In the genomic region with DNA sequence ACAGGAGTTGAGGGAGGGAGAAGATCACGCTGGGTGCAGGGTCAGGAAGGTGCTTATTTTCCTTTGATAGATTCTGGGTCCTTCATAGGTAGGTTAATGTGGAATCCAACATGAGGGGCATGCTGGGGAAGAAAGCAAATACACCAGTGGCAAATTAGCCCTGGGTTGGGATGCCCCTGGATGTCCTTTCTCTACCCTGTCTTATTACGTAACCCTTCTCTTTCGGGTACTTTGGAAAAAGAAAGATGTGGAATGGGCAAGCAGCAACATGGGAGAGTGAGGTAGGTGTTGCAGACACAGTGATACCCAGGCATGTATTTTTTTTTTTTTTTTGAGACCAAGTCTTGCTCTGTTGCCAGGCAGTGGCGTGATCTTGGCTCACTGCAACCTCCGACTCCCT, we compare ENCODE assay signal across 14 cellular contexts. TPM values are rescaled to one million over a fixed set of nuclear protein-coding genes. Genes with fewer than 3 reads are reported as not detected.
DNase-seq lines count a peak whose midpoint lies in the region; ATAC-seq and TF ChIP-seq lines count a peak whose summit lies in the region.
"Had no signal": no experiment of that assay in that cellular context is flagged by ENCODE, and none has a peak within 500 bp of the region (broad histone marks: within the 10 kb centered on the region; RNA-seq: fewer than 3 reads in every experiment).

No MANE protein-coding gene starts in this region.

- no peak overlapping the region for H3K4me3 ChIP-seq in body of pancreas
- H3K4me3 ChIP-seq: SJSA1 had no signal

- H3K36me3 ChIP-seq in body of pancreas (replicated peaks in 1 of 2; ENCODE audit: insufficient read depth in 1 of 2, low read depth in 2 of 2): no peaks in the 10 kb centered on the region

- H4K91ac ChIP-seq in H9 (ENCODE audit: insufficient read length, low read depth, low read length): no peak overlapping the region

- WGBS in H9 (ENCODE audit: extremely low coverage, insufficient read length, low lambda C conversion rate): no CpG with 5 or more reads among the region's 5 CpGs
- WGBS in body of pancreas, 2 donors: 84 to 93% methylated on average over 5 of the region's 5 CpGs

- H3K4me1 Mint-ChIP-seq in T-helper 1 cell treated with Interleukin-12 subunit alpha and Interleukin-12 subunit beta and Interleukin-4 antibody, amounts not matched to agents 30 μg/mL and 1 μg/mL, for 36 hours (ENCODE audit: low read depth): peaks cover 66% of the 10 kb centered on the region
- H3K4me1 Mint-ChIP-seq in H9 (peaks cover 6 to 9% of the 10 kb centered on the region in 2 experiments), nephron progenitor cell (peaks cover 26% of the 10 kb centered on the region)
- peaks cover 78% of the 10 kb centered on the region for H3K4me1 Mint-ChIP-seq in activated naive CD8-positive, alpha-beta T cell (ENCODE audit: low read depth)

- intact Hi-C loops in body of pancreas (cut with DNase I): no loop called here

- H3K9me3 ChIP-seq in H9 (ENCODE audit: control insufficient read depth, low read depth, low read length) (no peaks in the 10 kb centered on the region), body of pancreas (no peaks in the 10 kb centered on the region)
- H3K9me3 ChIP-seq: SJSA1 had no signal

- TF ChIP-seq CTCF in H9 (conservative IDR thresholded peaks at IDR 0.05): no peak
- no peak for TF ChIP-seq CTCF in nephron progenitor cell (IDR thresholded peaks at IDR 0.05)
- TF ChIP-seq CTCF in body of pancreas (IDR thresholded peaks at IDR 0.05): no peak

- H3K23ac ChIP-seq in H9 (ENCODE audit: insufficient read length, low read depth, low read length): no peak overlapping the region

- no peaks in the 10 kb centered on the region for H3K27me3 Mint-ChIP-seq in T-helper 1 cell treated with Interleukin-12 subunit alpha and Interleukin-12 subunit beta and Interleukin-4 antibody, amounts not matched to agents 30 μg/mL and 1 μg/mL, for 36 hours (ENCODE audit: low read depth)
- H3K27me3 Mint-ChIP-seq in H9 (ENCODE audit: low read depth) (no peaks in the 10 kb centered on the region), nephron progenitor cell (ENCODE audit: low read depth, poor library complexity) (no peaks in the 10 kb centered on the region)
- H3K27me3 Mint-ChIP-seq in activated naive CD8-positive, alpha-beta T cell: no peaks in the 10 kb centered on the region

- peak overlapping the region; percentile 74 for H3K4me3 Mint-ChIP-seq in T-helper 1 cell treated with Interleukin-12 subunit alpha and Interleukin-12 subunit beta and Interleukin-4 antibody, amounts not matched to agents 30 μg/mL and 1 μg/mL, for 36 hours
- H3K4me3 Mint-ChIP-seq in H9 (no peak overlapping the region), nephron progenitor cell (no peak overlapping the region)
- peak overlapping the region; percentile 81 for H3K4me3 Mint-ChIP-seq in activated naive CD8-positive, alpha-beta T cell

- no peak overlapping the region for H4K8ac ChIP-seq in H9 (replicated peaks; ENCODE audit: insufficient read length, low read depth, low read length)

- no peak overlapping the region for H3K4me2 ChIP-seq in H9 (ENCODE audit: insufficient read depth, insufficient read length, low read length)

- no peaks in the 10 kb centered on the region for H3K9me3 Mint-ChIP-seq in T-helper 1 cell treated with Interleukin-12 subunit alpha and Interleukin-12 subunit beta and Interleukin-4 antibody, amounts not matched to agents 30 μg/mL and 1 μg/mL, for 36 hours
- H3K9me3 Mint-ChIP-seq in H9 (no peaks in the 10 kb centered on the region), nephron progenitor cell (no peaks in the 10 kb centered on the region)
- H3K9me3 Mint-ChIP-seq in activated naive CD8-positive, alpha-beta T cell (ENCODE audit: low read depth): no peaks in the 10 kb centered on the region

- no peak for TF ChIP-seq POLR2A in body of pancreas (IDR thresholded peaks at IDR 0.05)

- DNase-seq in T-helper 1 cell (no peak), H9 (no peak), nephron progenitor cell (no peak), body of pancreas (no peak), CD1c-positive myeloid dendritic cell (ENCODE audit: extremely low spot score) (no peak)
- DNase-seq: brain microvascular endothelial cell; kidney; MV-4-11; stimulated activated CD8-positive, alpha-beta memory T cell treated with anti-CD3 and anti-CD28 coated beads, Interleukin-4, amount 100 ng/mL, for 48 hours had no signal

- H2BK120ac ChIP-seq in H9 (ENCODE audit: low read depth, low read length, poor library complexity, severe bottlenecking): no peak overlapping the region

- no peak overlapping the region for H3K56ac ChIP-seq in H9 (ENCODE audit: insufficient read length, low read depth, low read length)

- ATAC-seq in body of pancreas: no peak
- ATAC-seq in HG02970 (IDR thresholded peaks at IDR 0.05; ENCODE audit: low FRiP score, unreplicated experiment): no peak

- H2AFZ ChIP-seq in H9 (ENCODE audit: low read length): no peak overlapping the region

- H3K4ac ChIP-seq in H9 (ENCODE audit: low read depth, low read length): no peak overlapping the region

- no peaks in the 10 kb centered on the region for H3K27me3 ChIP-seq in H9 (ENCODE audit: insufficient read depth, low read length)
- H3K27me3 ChIP-seq in body of pancreas: no peaks in the 10 kb centered on the region
- H3K27me3 ChIP-seq: brain microvascular endothelial cell, SJSA1 had no signal

- no peak overlapping the region for H2BK5ac ChIP-seq in H9 (ENCODE audit: insufficient read length, low read length)

- H3K36me3 Mint-ChIP-seq in T-helper 1 cell treated with Interleukin-12 subunit alpha and Interleukin-12 subunit beta and Interleukin-4 antibody, amounts not matched to agents 30 μg/mL and 1 μg/mL, for 36 hours (ENCODE audit: low read depth): peaks cover 45% of the 10 kb centered on the region
- H3K36me3 Mint-ChIP-seq in H9 (ENCODE audit: insufficient read depth in 1 of 3, low read depth in 3 of 3) (peaks cover 16 to 25% (median 16%) of the 10 kb centered on the region in 3 experiments; a peak in 5 of 7 replicates), nephron progenitor cell (ENCODE audit: low read depth) (peaks cover 20% of the 10 kb centered on the region)
- peaks cover 9% of the 10 kb centered on the region for H3K36me3 Mint-ChIP-seq in activated naive CD8-positive, alpha-beta T cell

- H3T11ph ChIP-seq in H9 (ENCODE audit: low read length): no peak overlapping the region

- H3K4me1 ChIP-seq in H9 (ENCODE audit: insufficient read depth, low read length): no peaks in the 10 kb centered on the region
- peaks cover 21% of the 10 kb centered on the region for H3K4me1 ChIP-seq in body of pancreas
- H3K4me1 ChIP-seq: SJSA1 had no signal

- no peak overlapping the region for H2AK5ac ChIP-seq in H9 (ENCODE audit: insufficient read length, low read length)

- no peak overlapping the region for H2BK20ac ChIP-seq in H9 (ENCODE audit: low read depth, low read length, poor library complexity, severe bottlenecking)

- no peak overlapping the region for H4K5ac ChIP-seq in H9 (ENCODE audit: insufficient read length, low read depth, low read length)

- no peaks in the 10 kb centered on the region for H4K20me1 ChIP-seq in H9 (ENCODE audit: control insufficient read depth, insufficient read depth, insufficient read length)

- H3K27ac ChIP-seq in H9 (ENCODE audit: insufficient read length, low read depth, low read length) (no peak overlapping the region), body of pancreas (no peak overlapping the region)
- H3K27ac ChIP-seq: 22Rv1, brain microvascular endothelial cell, SJSA1 had no signal

- H3K79me1 ChIP-seq in H9 (ENCODE audit: insufficient read depth, low read depth, low read length, poor library complexity, severe bottlenecking): peaks cover 3% of the 10 kb centered on the region

- no peak overlapping the region for H2BK15ac ChIP-seq in H9 (ENCODE audit: low read depth, low read length)

- H3K18ac ChIP-seq in H9 (ENCODE audit: insufficient read length, low read depth, low read length): no peak overlapping the region

- no peaks in the 10 kb centered on the region for H3K23me2 ChIP-seq in H9 (ENCODE audit: insufficient read length, low read depth, low read length, poor library complexity, severe bottlenecking)

- H3K27ac Mint-ChIP-seq in T-helper 1 cell treated with Interleukin-12 subunit alpha and Interleukin-12 subunit beta and Interleukin-4 antibody, amounts not matched to agents 30 μg/mL and 1 μg/mL, for 36 hours: peak overlapping the region; percentile 90
- peak overlapping the region in 2 of 3 experiments; percentile 10 to 45; a peak in 3 of 7 replicates for H3K27ac Mint-ChIP-seq in H9
- H3K27ac Mint-ChIP-seq in activated naive CD8-positive, alpha-beta T cell: peak overlapping the region; percentile 95
- H3K27ac Mint-ChIP-seq in nephron progenitor cell: peak overlapping the region; percentile 46

- peaks cover 1% of the 10 kb centered on the region; the same call in 1 of the 2 replicates for H3K79me2 ChIP-seq in H9 (ENCODE audit: insufficient read depth, low read length)

- no peak overlapping the region for H3K14ac ChIP-seq in H9 (ENCODE audit: insufficient read depth, low read length)

- H2BK12ac ChIP-seq in H9 (ENCODE audit: insufficient read length, low read depth, low read length): no peak overlapping the region

- H3K9ac ChIP-seq in H9 (ENCODE audit: extremely low read depth, insufficient read length, low read length): no peak overlapping the region

RNA-seq across cellular contexts. Expression of a gene that starts 9.1 kb away (rescaled TPM):
- total RNA-seq in H9 (2021) (20.1 and 21.1 TPM in 2 replicates), body of pancreas (10 to 100 TPM; 10.9 to 23.4 TPM)

RNA-seq across cellular contexts. Expression of a gene that starts 28.3 kb away (rescaled TPM):
- 11.0 TPM in 2 replicates for total RNA-seq in H9 (2021)
- total RNA-seq in body of pancreas: 1 to 10 TPM; 8.2 to 9.6 TPM

RNA-seq across cellular contexts. Expression of a gene that starts 37.3 kb away (rescaled TPM):
- 21.1 and 24.5 TPM in 2 replicates for total RNA-seq in H9 (2021)
- total RNA-seq in body of pancreas: 10 to 100 TPM; 13.0 to 32.3 TPM

RNA-seq across cellular contexts. Expression of a gene that starts 37.4 kb away (rescaled TPM):
- 56.6 and 57.8 TPM in 2 replicates for total RNA-seq in H9 (2021)
- 10 to 100 TPM; 27.4 to 35.8 TPM for total RNA-seq in body of pancreas

RNA-seq across cellular contexts. Expression of a gene that starts 37.5 kb away (rescaled TPM):
- 59.3 and 59.5 TPM in 2 replicates for total RNA-seq in H9 (2021)
- 10 to 100 TPM; 55.0 to 56.0 TPM for total RNA-seq in body of pancreas

Comparison
In these comparisons a context has a peak if more than half of its experiments do, and no peak if none do; other contexts are left out.
1. H3K27ac Mint-ChIP-seq: peak in every context shown above with its lines; median percentile 95 in activated naive CD8-positive, alpha-beta T cell; 90 in T-helper 1 cell treated with Interleukin-12 subunit alpha and Interleukin-12 subunit beta and Interleukin-4 antibody, amounts not matched to agents 30 μg/mL and 1 μg/mL, for 36 hours; 46 in nephron progenitor cell; 28 in H9.
2. H3K4me3 Mint-ChIP-seq: peak in T-helper 1 cell treated with Interleukin-12 subunit alpha and Interleukin-12 subunit beta and Interleukin-4 antibody, amounts not matched to agents 30 μg/mL and 1 μg/mL, for 36 hours (single experiment) and activated naive CD8-positive, alpha-beta T cell (single experiment); none in H9 (0 of 2) and nephron progenitor cell (single experiment).